ENCODE assay signal across 21 cellular contexts in genomic region chr6:162251257-162251656, GRCh38.
A peak's percentile ranks its signal among the peaks of the same experiment; 100 is the strongest.
DNase-seq lines count a peak whose midpoint lies in the region; ATAC-seq and TF ChIP-seq lines count a peak whose summit lies in the region.
"Had no signal": no experiment of that assay in that cellular context is flagged by ENCODE, and none has a peak within 500 bp of the region (broad histone marks: within the 10 kb centered on the region; RNA-seq: fewer than 3 reads in every experiment).

No MANE protein-coding gene starts in this region.

- H3K4ac ChIP-seq in H9 (ENCODE audit: low read depth, low read length): no peak overlapping the region

- no peaks in the 10 kb centered on the region for H4K20me1 ChIP-seq in H9 (ENCODE audit: control insufficient read depth, insufficient read depth, insufficient read length)

- H3K23me2 ChIP-seq in H9 (ENCODE audit: insufficient read length, low read depth, low read length, poor library complexity, severe bottlenecking): no peaks in the 10 kb centered on the region

- no peak overlapping the region for H2AFZ ChIP-seq in H9 (ENCODE audit: low read length)

- TF ChIP-seq CTCF in H9 (conservative IDR thresholded peaks at IDR 0.05): peak; percentile 72

- H3K36me3 Mint-ChIP-seq in H9 (ENCODE audit: insufficient read depth in 1 of 3, low read depth in 3 of 3): no peaks in the 10 kb centered on the region
- H3K36me3 Mint-ChIP-seq: activated naive CD4-positive, alpha-beta T cell treated with anti-CD3 and anti-CD28 coated beads, Interleukin-2, amount 10 ng/mL, durations not matched to agents 7 days and 5 days; mesothelial cell of epicardium had no signal

- no peak overlapping the region for H3K4me2 ChIP-seq in H9 (ENCODE audit: insufficient read depth, insufficient read length, low read length)

- H3K4me1 ChIP-seq in H9 (ENCODE audit: insufficient read depth, low read length): no peaks in the 10 kb centered on the region
- H3K4me1 ChIP-seq: esophagus muscularis mucosa, Peyer's patch, testis had no signal

- H3K18ac ChIP-seq in H9 (ENCODE audit: insufficient read length, low read depth, low read length): no peak overlapping the region

- in situ Hi-C loops in ACHN (cut with HindIII; ENCODE audit: low pct_ligation_motif_present, low pct_unique_long_range_greater_than_20kb, low sequenced_read_pairs): no loop called here

- H2BK120ac ChIP-seq in H9 (ENCODE audit: low read depth, low read length, poor library complexity, severe bottlenecking): no peak overlapping the region

- no peak overlapping the region for H4K8ac ChIP-seq in H9 (replicated peaks; ENCODE audit: insufficient read length, low read depth, low read length)

- H2AK5ac ChIP-seq in H9 (ENCODE audit: insufficient read length, low read length): no peak overlapping the region

- no peak overlapping the region for H3K9ac ChIP-seq in H9 (ENCODE audit: extremely low read depth, insufficient read length, low read length)

- H4K91ac ChIP-seq in H9 (ENCODE audit: insufficient read length, low read depth, low read length): no peak overlapping the region

- no CpG with 5 or more reads among the region's 3 CpGs for WGBS in H9 (ENCODE audit: extremely low coverage, insufficient read length, low lambda C conversion rate)

- no peak overlapping the region for H3K23ac ChIP-seq in H9 (ENCODE audit: insufficient read length, low read depth, low read length)

- no peaks in the 10 kb centered on the region for H3K79me2 ChIP-seq in H9 (ENCODE audit: insufficient read depth, low read length)

- no peak overlapping the region for H2BK5ac ChIP-seq in H9 (ENCODE audit: insufficient read length, low read length)

- H3K14ac ChIP-seq in H9 (ENCODE audit: insufficient read depth, low read length): no peak overlapping the region

- no peak overlapping the region for H3K4me3 Mint-ChIP-seq in H9
- H3K4me3 Mint-ChIP-seq: activated naive CD4-positive, alpha-beta T cell treated with anti-CD3 and anti-CD28 coated beads, Interleukin-2, amount 10 ng/mL, durations not matched to agents 7 days and 5 days; mesothelial cell of epicardium had no signal

- H2BK20ac ChIP-seq in H9 (ENCODE audit: low read depth, low read length, poor library complexity, severe bottlenecking): no peak overlapping the region

- H3T11ph ChIP-seq in H9 (ENCODE audit: low read length): no peak overlapping the region

- no peaks in the 10 kb centered on the region for H3K9me3 Mint-ChIP-seq in H9
- H3K9me3 Mint-ChIP-seq: activated naive CD4-positive, alpha-beta T cell treated with anti-CD3 and anti-CD28 coated beads, Interleukin-2, amount 10 ng/mL, durations not matched to agents 7 days and 5 days had no signal

- peak; percentile 12 for DNase-seq in ACHN
- no peak for DNase-seq in H9
- DNase-seq in SW480 (ENCODE audit: low spot score): peak; percentile 11
- DNase-seq in iPS-NIHi7 (ENCODE audit: extremely low spot score): peak; percentile 35
- no peak for DNase-seq in mesenteric fat pad (ENCODE audit: low spot score)
- DNase-seq in NCI-H345 treated with DMSO at 0.1 percent for 48 hours (lab: John Stamatoyannopoulos, UW; ENCODE audit: unreplicated experiment): no peak
- DNase-seq: activated naive CD4-positive, alpha-beta T cell treated with anti-CD3 and anti-CD28 coated beads, Interleukin-2, amount 10 ng/mL, durations not matched to agents 7 days and 5 days; activated T-cell treated with anti-CD3 and anti-CD28 coated beads for 4 hours; DMS153; dorsolateral prefrontal cortex; islet precursor cell; NCI-H187 treated with DMSO at 0.1 percent for 48 hours; NCI-H510A; nucleus accumbens; Peyer's patch; stimulated activated CD4-positive, alpha-beta T cell treated with anti-CD3 and anti-CD28 coated beads, Interleukin-4, amount 100 ng/mL, for 1 hour; testis had no signal

- no peak overlapping the region for H2BK12ac ChIP-seq in H9 (ENCODE audit: insufficient read length, low read depth, low read length)

- no peak overlapping the region for H3K27ac Mint-ChIP-seq in H9
- H3K27ac Mint-ChIP-seq: activated naive CD4-positive, alpha-beta T cell treated with anti-CD3 and anti-CD28 coated beads, Interleukin-2, amount 10 ng/mL, durations not matched to agents 7 days and 5 days; mesothelial cell of epicardium had no signal

- H3K27me3 ChIP-seq in H9 (ENCODE audit: insufficient read depth, low read length): no peaks in the 10 kb centered on the region
- H3K27me3 ChIP-seq: dorsolateral prefrontal cortex, esophagus muscularis mucosa, Peyer's patch, testis had no signal

- no peaks in the 10 kb centered on the region for H3K9me3 ChIP-seq in H9 (ENCODE audit: control insufficient read depth, low read depth, low read length)
- H3K9me3 ChIP-seq: esophagus muscularis mucosa, Peyer's patch, testis had no signal

- no peaks in the 10 kb centered on the region for H3K27me3 Mint-ChIP-seq in H9 (ENCODE audit: low read depth)
- H3K27me3 Mint-ChIP-seq: activated naive CD4-positive, alpha-beta T cell treated with anti-CD3 and anti-CD28 coated beads, Interleukin-2, amount 10 ng/mL, durations not matched to agents 7 days and 5 days had no signal

- H3K4me1 Mint-ChIP-seq in H9: no peaks in the 10 kb centered on the region
- H3K4me1 Mint-ChIP-seq: activated naive CD4-positive, alpha-beta T cell treated with anti-CD3 and anti-CD28 coated beads, Interleukin-2, amount 10 ng/mL, durations not matched to agents 7 days and 5 days; mesothelial cell of epicardium had no signal

- no peak overlapping the region for H2BK15ac ChIP-seq in H9 (ENCODE audit: low read depth, low read length)

- no peaks in the 10 kb centered on the region for H3K79me1 ChIP-seq in H9 (ENCODE audit: insufficient read depth, low read depth, low read length, poor library complexity, severe bottlenecking)

- no peak overlapping the region for H3K27ac ChIP-seq in H9 (ENCODE audit: insufficient read length, low read depth, low read length)
- H3K27ac ChIP-seq: dorsolateral prefrontal cortex, esophagus muscularis mucosa, Peyer's patch, testis had no signal

- H4K5ac ChIP-seq in H9 (ENCODE audit: insufficient read length, low read depth, low read length): no peak overlapping the region

- no peak overlapping the region for H3K56ac ChIP-seq in H9 (ENCODE audit: insufficient read length, low read depth, low read length)

- ATAC-seq in HG02610 (IDR thresholded peaks at IDR 0.05; ENCODE audit: unreplicated experiment) (no peak), HG03159 (IDR thresholded peaks at IDR 0.05; ENCODE audit: unreplicated experiment) (no peak)

Comparison
In these comparisons a context has a peak if more than half of its experiments do, and no peak if none do; other contexts are left out.
1. DNase-seq: peak in ACHN (single experiment), SW480 (single experiment) and iPS-NIHi7 (single experiment); none in H9 (single experiment), mesenteric fat pad (single experiment) and NCI-H345 treated with DMSO at 0.1 percent for 48 hours (single experiment).